Comparison of ENCODE assay signal across 10 cellular contexts in the genomic region with DNA sequence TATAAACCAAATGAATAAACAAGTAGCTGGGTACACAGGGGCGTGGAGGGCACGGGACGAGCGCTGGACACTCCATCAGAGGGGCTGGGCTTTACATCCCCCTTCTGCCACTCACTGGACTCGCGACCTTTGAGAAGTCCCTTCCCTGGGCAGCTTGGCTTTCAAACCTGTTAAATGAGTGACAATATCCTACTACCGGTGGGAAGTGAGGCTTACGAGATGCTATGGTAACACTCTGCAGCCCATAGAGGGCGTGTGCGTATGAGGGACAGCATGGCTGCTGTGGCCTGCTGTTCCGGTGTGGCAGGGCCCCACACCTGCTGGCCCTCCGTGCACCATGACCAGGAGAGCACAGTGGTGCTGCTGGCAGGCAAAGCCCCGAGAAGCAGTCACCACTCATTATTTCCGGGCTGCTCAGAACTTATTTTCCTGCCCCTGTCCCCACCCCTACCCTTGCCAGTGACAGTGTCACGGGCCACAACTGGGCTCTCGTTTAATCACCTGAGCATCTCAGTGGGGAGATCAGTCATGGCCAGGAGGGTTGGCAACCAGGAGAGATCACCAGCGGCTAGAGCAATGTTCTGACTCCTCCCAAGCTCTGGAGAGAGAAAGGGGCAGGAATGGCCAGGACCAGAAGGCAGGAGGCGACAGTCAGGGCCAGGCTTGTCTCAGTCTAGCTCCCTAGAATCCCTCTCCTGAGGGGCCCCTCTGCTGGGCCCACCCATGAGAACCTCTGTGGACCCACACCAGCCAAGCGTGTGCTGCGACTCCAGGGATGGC. TPM values are rescaled to one million over a fixed set of nuclear protein-coding genes. Genes with fewer than 3 reads are reported as not detected.
DNase-seq lines count a peak whose midpoint lies in the region; ATAC-seq and TF ChIP-seq lines count a peak whose summit lies in the region.
"Had no signal": no experiment of that assay in that cellular context is flagged by ENCODE, and none has a peak within 500 bp of the region (broad histone marks: within the 10 kb centered on the region; RNA-seq: fewer than 3 reads in every experiment).

No MANE protein-coding gene starts in this region.

- H3K27me3 ChIP-seq in left ventricle myocardium inferior (ENCODE audit: low read depth) (no peaks in the 10 kb centered on the region), right cardiac atrium (ENCODE audit: control insufficient read depth, insufficient read depth) (no peaks in the 10 kb centered on the region), esophagus squamous epithelium (no peaks in the 10 kb centered on the region), vagina (no peaks in the 10 kb centered on the region)
- H3K27me3 ChIP-seq: neutrophil had no signal

- H3K4me1 ChIP-seq in left ventricle myocardium inferior, result peaks cover 74% of the 10 kb centered on the region
- H3K4me1 ChIP-seq in right cardiac atrium (ENCODE audit: control insufficient read depth, insufficient read depth, low read length), result no peaks in the 10 kb centered on the region
- H3K4me1 ChIP-seq in esophagus squamous epithelium, result peaks cover 46 to 100% (median 58%) of the 10 kb centered on the region in 3 donors
- peaks cover 60% of the 10 kb centered on the region for H3K4me1 ChIP-seq in vagina

- H3K4me3 ChIP-seq in left ventricle myocardium inferior (no peak overlapping the region), right cardiac atrium (ENCODE audit: low read length) (no peak overlapping the region), esophagus squamous epithelium (no peak overlapping the region), vagina (no peak overlapping the region)

- DNase-seq in left ventricle myocardium inferior (no peak), right cardiac atrium (no peak), esophagus squamous epithelium (lab: John Stamatoyannopoulos, UW) (no peak), vagina (ENCODE audit: extremely low spot score in 2 of 2) (no peak), cerebellar nuclear complex (lab: John Stamatoyannopoulos, UW) (no peak)
- DNase-seq: activated CD4-positive, alpha-beta T cell treated with anti-CD3 and anti-CD28 coated beads, Interleukin-2, amount 50 U/mL, for 4 hours; DMS79 treated with DMSO at 0.1 percent for 48 hours; kidney had no signal

- WGBS in right cardiac atrium, result 83% methylated on average over 20 of the region's 20 CpGs
- 86% methylated on average over 15 to 18 of the region's 20 CpGs for WGBS in esophagus squamous epithelium, 2 donors

- TF ChIP-seq CTCF in left ventricle myocardium inferior (IDR thresholded peaks at IDR 0.05; ENCODE audit: borderline replicate concordance), result no peak
- TF ChIP-seq CTCF in esophagus squamous epithelium (IDR thresholded peaks at IDR 0.05), result peak in 1 of 6 experiments; percentile 9
- no peak for TF ChIP-seq CTCF in vagina (IDR thresholded peaks at IDR 0.05)

- H3K9me3 ChIP-seq in left ventricle myocardium inferior (replicated peaks), result no peaks in the 10 kb centered on the region
- H3K9me3 ChIP-seq in right cardiac atrium (ENCODE audit: control insufficient read depth, low read length), result no peaks in the 10 kb centered on the region
- no peaks in the 10 kb centered on the region for H3K9me3 ChIP-seq in esophagus squamous epithelium
- no peaks in the 10 kb centered on the region for H3K9me3 ChIP-seq in vagina
- H3K9me3 ChIP-seq: neutrophil had no signal

- TF ChIP-seq POLR2A in esophagus squamous epithelium (IDR thresholded peaks at IDR 0.05), result no peak
- TF ChIP-seq POLR2A in vagina (IDR thresholded peaks at IDR 0.05), result no peak

- H3K27ac ChIP-seq in left ventricle myocardium inferior (replicated peaks), result peak overlapping the region; percentile 79
- H3K27ac ChIP-seq in right cardiac atrium (ENCODE audit: low read length), result no peak overlapping the region
- peak overlapping the region; percentile 39 to 99 (median 84) for H3K27ac ChIP-seq in esophagus squamous epithelium
- H3K27ac ChIP-seq in vagina, result peak overlapping the region; percentile 40
- H3K27ac ChIP-seq: neutrophil had no signal

- H3K36me3 ChIP-seq in left ventricle myocardium inferior (peaks cover 57% of the 10 kb centered on the region), esophagus squamous epithelium (peaks cover 0 to 72% (median 20%) of the 10 kb centered on the region in 3 donors), vagina (peaks cover 0 to 42% of the 10 kb centered on the region in 2 donors)

- intact Hi-C loops in left ventricle myocardium inferior (cut with micrococcal nuclease) (no loop called here), right cardiac atrium (cut with DNase I) (no loop called here), esophagus squamous epithelium (cut with DNase I) (no loop called here), vagina (cut with DNase I) (no loop called here)

- ATAC-seq in right cardiac atrium (no peak), GM19455 (IDR thresholded peaks at IDR 0.05; ENCODE audit: unreplicated experiment) (no peak)

RNA-seq across cellular contexts. Expression of a gene that starts 10.5 kb away (rescaled TPM):
- total RNA-seq in left ventricle myocardium inferior (216 TPM), right cardiac atrium (100 to 1,000 TPM; 209 to 219 (median 212) TPM), esophagus squamous epithelium (100 to 1,000 TPM; 347 to 732 (median 444) TPM), vagina (254 TPM)
- polyA plus RNA-seq in right cardiac atrium, result 329 TPM

RNA-seq across cellular contexts. Expression of a gene that starts 17.3 kb away (rescaled TPM):
- total RNA-seq in left ventricle myocardium inferior, result 217 TPM
- 100 to 1,000 TPM; 164 to 215 (median 180) TPM for total RNA-seq in right cardiac atrium
- polyA plus RNA-seq in right cardiac atrium, result 349 TPM
- total RNA-seq in esophagus squamous epithelium, result 100 to 1,000 TPM in 2 of 4 donors, 10 to 100 TPM in 2; 77.2 to 122 (median 90.3) TPM
- 124 TPM for total RNA-seq in vagina

RNA-seq across cellular contexts. Expression of a gene that starts 17.4 kb away (rescaled TPM):
- total RNA-seq in left ventricle myocardium inferior (19.1 TPM), right cardiac atrium (10 to 100 TPM; 16.6 to 23.3 (median 17.9) TPM), esophagus squamous epithelium (10 to 100 TPM; 19.9 to 38.0 (median 30.9) TPM), vagina (48.6 TPM)
- 28.8 TPM for polyA plus RNA-seq in right cardiac atrium

RNA-seq across cellular contexts. Expression of a gene that starts 40.6 kb away (rescaled TPM):
- total RNA-seq in left ventricle myocardium inferior (6.0 TPM), right cardiac atrium (1 to 10 TPM; 5.1 to 9.7 (median 8.5) TPM), esophagus squamous epithelium (10 to 100 TPM in 1 of 4 donors, 1 to 10 TPM in 3; 2.4 to 10.1 (median 6.3) TPM), vagina (9.8 TPM)
- 5.6 TPM for polyA plus RNA-seq in right cardiac atrium

RNA-seq across cellular contexts. Expression of a gene that starts 42.3 kb away (rescaled TPM):
- total RNA-seq in left ventricle myocardium inferior (13.0 TPM), right cardiac atrium (10 to 100 TPM; 17.6 to 25.2 (median 18.8) TPM), esophagus squamous epithelium (10 to 100 TPM; 18.5 to 27.0 (median 24.7) TPM), vagina (25.3 TPM)
- polyA plus RNA-seq in right cardiac atrium, result 9.7 TPM
